15 cellular contexts compared by ENCODE assay signal in the genomic region with DNA sequence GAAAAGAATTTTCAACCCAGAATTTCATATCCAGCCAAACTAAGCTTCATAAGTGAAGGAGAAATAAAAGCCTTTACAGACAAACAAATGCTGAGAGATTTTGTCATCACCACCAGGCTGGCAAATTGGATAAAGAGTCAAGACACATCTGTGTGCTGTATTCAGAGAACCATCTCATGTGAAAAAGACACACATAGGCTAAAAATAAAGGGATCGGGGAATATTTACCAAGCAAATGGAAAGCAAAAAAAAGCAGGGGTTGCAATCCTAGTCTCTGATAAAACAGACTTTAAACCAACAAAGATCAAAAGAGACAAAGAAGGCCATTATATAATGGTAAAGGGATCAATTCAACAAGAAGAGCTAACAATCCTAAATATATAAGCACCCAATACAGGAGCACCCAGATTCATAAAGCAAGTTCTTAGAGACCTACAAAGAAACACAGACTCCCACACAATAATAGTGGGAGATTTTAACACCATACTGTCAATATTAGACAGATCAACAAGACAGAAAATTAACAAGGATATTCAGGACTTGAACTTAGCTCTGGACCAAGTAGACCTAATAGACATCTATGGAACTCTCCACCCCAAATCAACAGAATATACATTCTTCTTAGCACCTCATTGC. TPM values are rescaled to one million over a fixed set of nuclear protein-coding genes. Genes with fewer than 3 reads are reported as not detected.
"Had no signal": no experiment of that assay in that cellular context is flagged by ENCODE, and none has a peak within 500 bp of the region (broad histone marks: within the 10 kb centered on the region; RNA-seq: fewer than 3 reads in every experiment).

No MANE protein-coding gene starts in this region.

RNA-seq across cellular contexts. Expression of gene ACSM6, which starts 55.9 kb away (rescaled TPM):
- total RNA-seq: activated B cell treated with CpG ODN at 0.5 μM for 24 hours; activated CD4-positive, alpha-beta memory T cell treated with anti-CD3 and anti-CD28 coated beads for 36 hours; activated CD4-positive, alpha-beta memory T cell treated with anti-CD3 and anti-CD28 coated beads, Interleukin-2, amount 10 ng/mL, durations not matched to agents 7 days and 5 days; activated CD4-positive, alpha-beta T cell treated with anti-CD3 and anti-CD28 coated beads for 36 hours; activated CD4-positive, alpha-beta T cell treated with anti-CD3 and anti-CD28 coated beads, Interleukin-2, amount 10 ng/mL, durations not matched to agents 24 days and 14 days; activated CD4-positive, alpha-beta T cell treated with anti-CD3 and anti-CD28 coated beads, Interleukin-2, amount 10 ng/mL, durations not matched to agents 7 days and 5 days; activated CD8-positive, alpha-beta memory T cell treated with anti-CD3 and anti-CD28 coated beads for 36 hours; activated CD8-positive, alpha-beta memory T cell treated with anti-CD3 and anti-CD28 coated beads, Interleukin-2, amount 10 ng/mL, durations not matched to agents 7 days and 5 days; activated CD8-positive, alpha-beta T cell treated with anti-CD3 and anti-CD28 coated beads for 36 hours; activated CD8-positive, alpha-beta T cell treated with anti-CD3 and anti-CD28 coated beads, Interleukin-2, amount 10 ng/mL, durations not matched to agents 7 days and 5 days; T-cell; T-helper 1 cell treated with Interleukin-12 subunit alpha and Interleukin-12 subunit beta and Interleukin-4 antibody, amounts not matched to agents 30 ng/mL and 1 ng/mL, for 36 hours; T-helper 17 cell; T-helper 2 cell treated with Interferon-gamma antibody and Interleukin-4, amounts not matched to agents 100 ng/mL and 5 ng/mL, for 36 hours; WTC11 had no signal
